1 cellular context compared by ENCODE assay signal in genomic region chr6:159832941-159833340, GRCh38.
TF ChIP-seq lines count a peak whose summit lies in the region.

No MANE protein-coding gene starts in this region.

TF ChIP-seq in HCT116, 20 proteins besides CTCF, POLR2A, EP300 and RAD21:
- TF ChIP-seq EZH2phosphoT487 (IDR thresholded peaks at IDR 0.05; ENCODE audit: borderline replicate concordance) (no peak), YY1 (IDR thresholded peaks at IDR 0.05; ENCODE audit: extremely low read depth, insufficient replicate concordance, low read depth, low read length) (no peak), ZNF274 (IDR thresholded peaks at IDR 0.05; ENCODE audit: low read depth, low read length) (no peak), CEBPB (IDR thresholded peaks at IDR 0.05; ENCODE audit: low read depth) (no peak), ZFX (IDR thresholded peaks at IDR 0.05) (no peak), JUND (IDR thresholded peaks at IDR 0.05) (no peak), SIN3A (IDR thresholded peaks at IDR 0.05; ENCODE audit: low read depth) (no peak)
